In the genomic region with DNA sequence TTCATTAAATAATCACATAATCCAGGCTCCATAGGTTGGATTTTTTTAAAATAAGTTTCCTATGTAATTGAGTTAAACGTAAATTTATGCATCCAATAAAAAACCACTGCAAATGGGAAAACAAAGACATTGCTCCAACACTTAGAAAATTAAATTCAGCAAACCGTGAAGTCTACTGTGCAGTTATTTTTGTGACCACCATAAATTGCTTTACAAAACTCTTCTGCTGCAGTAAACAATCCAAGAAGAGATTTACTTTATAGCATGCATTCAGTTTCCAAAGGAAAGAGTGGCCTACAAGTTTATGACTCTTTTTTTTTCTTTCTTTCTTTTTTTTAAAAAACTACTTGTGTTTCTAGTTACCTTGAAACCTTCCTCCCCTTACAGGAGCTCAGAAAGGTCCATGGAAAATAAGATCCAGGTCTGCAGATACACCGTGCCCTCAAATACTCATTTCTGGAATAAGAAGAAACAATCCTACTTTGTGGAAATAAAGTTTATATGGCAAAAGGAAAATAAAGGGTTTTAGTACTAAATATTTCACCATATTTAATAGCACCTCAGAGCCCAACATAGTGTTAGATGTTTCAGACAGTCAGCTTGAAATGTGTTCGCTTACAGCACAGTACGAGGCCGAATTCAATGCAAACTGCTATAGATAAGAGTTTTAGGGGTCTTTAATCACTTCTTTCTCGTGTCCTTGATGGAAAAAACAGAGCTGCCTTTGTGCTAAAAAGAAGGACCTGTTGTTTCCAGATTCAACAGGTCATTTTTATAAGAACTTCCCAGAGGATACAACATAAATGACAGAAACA, we compare ENCODE assay signal across 15 cellular contexts. TPM values are rescaled to one million over a fixed set of nuclear protein-coding genes. Genes with fewer than 3 reads are reported as not detected.
DNase-seq lines count a peak whose midpoint lies in the region; ATAC-seq and TF ChIP-seq lines count a peak whose summit lies in the region.
"Had no signal": no experiment of that assay in that cellular context is flagged by ENCODE, and none has a peak within 500 bp of the region (broad histone marks: within the 10 kb centered on the region; RNA-seq: fewer than 3 reads in every experiment).

No MANE protein-coding gene starts in this region.

- peak overlapping the region; percentile 86 for H3K4me2 ChIP-seq in osteoblast (ENCODE audit: insufficient read depth, low read length)

- H3K79me2 ChIP-seq in osteoblast (ENCODE audit: insufficient read depth, low read length): peaks cover 78% of the 10 kb centered on the region

- ATAC-seq in GM18909 (IDR thresholded peaks at IDR 0.05; ENCODE audit: poor library complexity, unreplicated experiment): no peak
- ATAC-seq: activated T-cell treated with anti-CD3 and anti-CD28 coated beads, Interleukin-2, amount 50 U/mL, for 4 hours; gastrocnemius medialis; right cardiac atrium had no signal

- TF ChIP-seq CTCF in fibroblast of pulmonary artery (IDR thresholded peaks at IDR 0.05; ENCODE audit: low read length, missing control alignments): no peak
- TF ChIP-seq CTCF in osteoblast (IDR thresholded peaks at IDR 0.05; ENCODE audit: extremely low read depth, low read depth, low read length): no peak

- H3K9me3 ChIP-seq in SJCRH30 (replicated peaks) (no peaks in the 10 kb centered on the region), osteoblast (ENCODE audit: low read depth, low read length) (no peaks in the 10 kb centered on the region)
- H3K9me3 ChIP-seq: gastrocnemius medialis had no signal

- H4K20me1 ChIP-seq in osteoblast (ENCODE audit: insufficient read depth, low read length): no peaks in the 10 kb centered on the region

- H3K4me3 ChIP-seq in SJCRH30 (peak overlapping the region; percentile 67; the same call in 1 of the 2 replicates), fibroblast of pulmonary artery (replicated peaks; ENCODE audit: low read depth, low read length) (peak overlapping the region; percentile 22), osteoblast (ENCODE audit: insufficient read depth, low read length) (peak overlapping the region; percentile 91)
- H3K4me3 ChIP-seq: gastrocnemius medialis had no signal

- peak overlapping the region; percentile 66 for H2AFZ ChIP-seq in osteoblast (ENCODE audit: low read length)

- no peak overlapping the region for H3K27ac ChIP-seq in SJCRH30
- H3K27ac ChIP-seq in osteoblast (ENCODE audit: low read depth, low read length): peak overlapping the region; percentile 85
- H3K27ac ChIP-seq: gastrocnemius medialis had no signal

- DNase-seq in Caki2 (ENCODE audit: low read depth) (peak; percentile 60), SJCRH30 (peak in 1 of 2 experiments; percentile 47), fibroblast of pulmonary artery (ENCODE audit: low read depth) (no peak), osteoblast (ENCODE audit: insufficient read length, low spot score, missing footprints) (no peak), retina (no peak), NCI-H2029 (lab: John Stamatoyannopoulos, UW) (no peak)
- DNase-seq in activated CD8-positive, alpha-beta memory T cell treated with anti-CD3 and anti-CD28 coated beads for 24 hours: no peak
- DNase-seq: activated T-cell treated with anti-CD3 and anti-CD28 coated beads, Interleukin-2, amount 50 U/mL, for 4 hours; gastrocnemius medialis; NCI-H1694; NCI-H524 treated with DMSO at 0.1 percent for 48 hours; stimulated activated CD4-positive, alpha-beta T cell treated with anti-CD3 and anti-CD28 coated beads, Interleukin-2, amount 100 ng/mL, for 48 hours had no signal

- H3K36me3 ChIP-seq in SJCRH30 (no peaks in the 10 kb centered on the region), osteoblast (ENCODE audit: insufficient read depth, low read length) (no peaks in the 10 kb centered on the region)
- H3K36me3 ChIP-seq: gastrocnemius medialis had no signal

- H3K27me3 ChIP-seq in SJCRH30: no peaks in the 10 kb centered on the region
- no peaks in the 10 kb centered on the region for H3K27me3 ChIP-seq in osteoblast (ENCODE audit: insufficient read depth, low read length)

- in situ Hi-C loops in Caki2 (cut with HindIII; ENCODE audit: low pct_unique_long_range_greater_than_20kb, low sequenced_read_pairs): no loop called here

- H3K4me1 ChIP-seq in SJCRH30 (peaks cover 21% of the 10 kb centered on the region), osteoblast (ENCODE audit: insufficient read depth, low read length) (peaks cover 55% of the 10 kb centered on the region)

RNA-seq across cellular contexts. Expression of a gene that starts 3.2 kb away (rescaled TPM):
- 40.4 and 48.6 TPM in 2 replicates for total RNA-seq in Caki2 (2014; rRNA removed; shearing (Covaris generic); ENCODE audit: low replicate concordance)
- 22.2 and 27.3 TPM in 2 replicates for total RNA-seq in SJCRH30 (2014; rRNA removed; shearing (Covaris generic))
- total RNA-seq in osteoblast: 7.1 and 8.3 TPM in 2 replicates
- total RNA-seq: naive thymus-derived CD8-positive, alpha-beta T cell had no signal

Comparison
In these comparisons a context has a peak if more than half of its experiments do, and no peak if none do; other contexts are left out.
1. H3K4me3 ChIP-seq: peak in every context shown above with its lines; median percentile 91 in osteoblast; 67 in SJCRH30; 22 in fibroblast of pulmonary artery.